ENCODE assay signal across 14 cellular contexts in the genomic region with DNA sequence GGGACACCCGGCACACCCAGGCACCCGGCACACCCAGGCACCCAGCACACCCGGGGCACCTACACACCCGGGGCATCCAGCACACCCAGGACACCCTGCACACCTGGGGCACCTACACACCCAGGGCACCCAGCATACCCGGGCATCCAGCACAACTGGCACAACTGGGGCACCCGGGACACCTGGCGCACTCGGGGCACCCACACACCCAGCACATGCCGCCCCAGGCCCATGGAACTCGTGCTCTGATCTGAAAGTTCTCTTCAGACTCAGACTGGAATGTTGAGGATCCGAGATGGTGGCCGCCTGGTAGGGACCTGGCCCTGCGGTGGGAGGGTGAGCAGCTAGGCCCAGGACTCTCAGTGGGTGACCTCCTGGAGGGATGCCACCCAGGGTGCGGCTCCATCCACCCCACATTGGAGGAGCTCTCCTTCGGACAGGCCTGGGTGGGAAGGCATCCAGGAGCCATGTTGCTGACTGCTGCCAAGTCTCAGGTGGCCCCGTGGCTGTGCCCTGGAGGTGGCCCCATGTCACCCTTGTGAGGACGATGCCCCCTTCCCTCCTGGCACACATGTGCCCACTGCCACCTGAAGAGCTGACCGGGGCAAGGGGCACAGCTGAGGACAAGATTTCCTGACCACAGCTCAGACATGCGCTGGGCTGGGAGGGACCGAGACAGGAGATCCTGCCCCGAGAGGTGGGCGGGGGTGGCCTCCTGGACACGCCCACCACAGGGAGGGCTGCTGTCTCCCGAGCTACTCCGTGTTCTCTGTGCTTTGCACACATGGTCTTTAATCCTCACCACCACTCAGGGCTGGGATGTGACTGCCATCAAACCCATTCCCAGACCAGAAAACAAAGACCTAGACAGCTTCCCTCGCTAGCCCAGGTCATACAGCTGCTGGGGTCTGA. TPM values are rescaled to one million over a fixed set of nuclear protein-coding genes. Genes with fewer than 3 reads are reported as not detected.
A peak's percentile ranks its signal among the peaks of the same experiment; 100 is the strongest.
DNase-seq lines count a peak whose midpoint lies in the region; ATAC-seq, FAIRE-seq and TF ChIP-seq lines count a peak whose summit lies in the region.
"Had no signal": no experiment of that assay in that cellular context is flagged by ENCODE, and none has a peak within 500 bp of the region (broad histone marks: within the 10 kb centered on the region; RNA-seq: fewer than 3 reads in every experiment).

No MANE protein-coding gene starts in this region.

- H3K27ac Mint-ChIP-seq in T-cell = peak overlapping the region in 1 of 2 donors; percentile 92
- H3K27ac Mint-ChIP-seq in stimulated activated naive CD8-positive, alpha-beta T cell treated with anti-CD3 and anti-CD28 coated beads, Interleukin-15, amount 100 ng/mL, for 72 hours = peak overlapping the region in 1 of 2 donors; percentile 83

- in situ Hi-C loops in HepG2 (cut with HindIII; ENCODE audit: extremely low pct_ligation_motif_present, low pct_unique_long_range_greater_than_20kb) = no loop called here

- H4K20me1 ChIP-seq in HepG2 (ENCODE audit: insufficient read depth, low read length) = no peaks in the 10 kb centered on the region

- no peaks in the 10 kb centered on the region for H3K79me2 ChIP-seq in HepG2 (ENCODE audit: insufficient read depth, low read length)

- POLR2A ChIA-PET in HepG2 (lab: Yijun Ruan, JAX) (no interaction called here), T-cell (lab: Charles Lee) (no interaction called here)

- no peaks in the 10 kb centered on the region for H3K27me3 Mint-ChIP-seq in T-cell
- no peaks in the 10 kb centered on the region for H3K27me3 Mint-ChIP-seq in stimulated activated naive CD8-positive, alpha-beta T cell treated with anti-CD3 and anti-CD28 coated beads, Interleukin-15, amount 100 ng/mL, for 72 hours

- no peak overlapping the region for H3K27ac ChIP-seq in HepG2 (ENCODE audit: extremely low read length, insufficient read depth, low read length)
- H3K27ac ChIP-seq in right lobe of liver = no peak overlapping the region
- H3K27ac ChIP-seq in lower lobe of right lung = no peak overlapping the region

- CTCF ChIA-PET in HepG2 (lab: Yijun Ruan, JAX; ENCODE audit: low intra/inter-chr PET ratio, low total read pairs) = no interaction called here
- CTCF ChIA-PET in T-cell (lab: Charles Lee) = interaction anchor here in 1 of 2 donors (0.5 kb wide), 1 partner anchor 1051 kb away, joined by 4 read pairs; no protein-coding TSS in a partner anchor

- no peaks in the 10 kb centered on the region for H3K9me3 Mint-ChIP-seq in T-cell
- no peaks in the 10 kb centered on the region for H3K9me3 Mint-ChIP-seq in stimulated activated naive CD8-positive, alpha-beta T cell treated with anti-CD3 and anti-CD28 coated beads, Interleukin-15, amount 100 ng/mL, for 72 hours

- H3K4me3 ChIP-seq in HepG2 (replicated peaks in 1 of 3; ENCODE audit: insufficient read depth in 1 of 3, low read depth in 2 of 3, low read length in 3 of 3) (peak overlapping the region in 1 of 3 experiments; percentile 53; a peak in 1 of 6 replicates), right lobe of liver (no peak overlapping the region), lower lobe of right lung (no peak overlapping the region)

- H3K4me3 Mint-ChIP-seq in T-cell = peak overlapping the region in 2 of 3 donors; percentile 9 to 67
- peak overlapping the region in 1 of 2 donors; percentile 78 for H3K4me3 Mint-ChIP-seq in stimulated activated naive CD8-positive, alpha-beta T cell treated with anti-CD3 and anti-CD28 coated beads, Interleukin-15, amount 100 ng/mL, for 72 hours

- peaks cover 14 to 20% (median 17%) of the 10 kb centered on the region in 3 donors for H3K4me1 Mint-ChIP-seq in T-cell
- peaks cover 28% of the 10 kb centered on the region for H3K4me1 Mint-ChIP-seq in stimulated activated naive CD8-positive, alpha-beta T cell treated with anti-CD3 and anti-CD28 coated beads, Interleukin-15, amount 100 ng/mL, for 72 hours

- peaks cover 7% of the 10 kb centered on the region for H3K36me3 Mint-ChIP-seq in T-cell

- TF ChIP-seq CTCF in HepG2 (CRISPR knock-in tag; IDR thresholded peaks at IDR 0.05) = no peak
- no peak for TF ChIP-seq CTCF in right lobe of liver (IDR thresholded peaks at IDR 0.05)
- no peak for TF ChIP-seq CTCF in lower lobe of right lung (IDR thresholded peaks at IDR 0.05)

- H3K4me1 ChIP-seq in HepG2 (ENCODE audit: insufficient read depth, low read length) (peaks cover 56% of the 10 kb centered on the region), right lobe of liver (peaks cover 0 to 4% (median 0%) of the 10 kb centered on the region in 4 donors), lower lobe of right lung (no peaks in the 10 kb centered on the region)
- H3K4me1 ChIP-seq: BE2C had no signal

- DNase-seq in HepG2 (ENCODE audit: low spot score) (no peak), right lobe of liver (no peak), T-cell (no peak), lower lobe of right lung (no peak), LoVo (ENCODE audit: low spot score) (no peak)
- DNase-seq in stimulated activated naive CD8-positive, alpha-beta T cell treated with anti-CD3 and anti-CD28 coated beads, Interleukin-15, amount 100 ng/mL, for 72 hours = no peak
- DNase-seq: BE2C, GOT3, kidney glomerular epithelial cell, NCI-H1436, NCI-H510A had no signal

- peak overlapping the region; percentile 67 for H3K4me2 ChIP-seq in HepG2 (ENCODE audit: low read depth, low read length)

- TF ChIP-seq POLR2A in HepG2 (IDR thresholded peaks at IDR 0.05; ENCODE audit: insufficient read depth in 1 of 2, low read depth in 2 of 2, low read length in 2 of 2) (no peak), right lobe of liver (IDR thresholded peaks at IDR 0.05) (no peak)

- TF ChIP-seq RAD21 in HepG2 (CRISPR knock-in tag; IDR thresholded peaks at IDR 0.05) = no peak

- TF ChIP-seq EP300 in HepG2 (IDR thresholded peaks at IDR 0.05; ENCODE audit: low read depth in 2 of 2, low read length in 2 of 2) = no peak
- no peak for TF ChIP-seq EP300 in HepG2 (CRISPR knock-in tag; IDR thresholded peaks at IDR 0.05; ENCODE audit: borderline replicate concordance)

- H3K27me3 ChIP-seq in HepG2 (ENCODE audit: control insufficient read depth in 1 of 2, insufficient read depth in 2 of 2, low read length in 2 of 2) (peaks cover 1 to 17% of the 10 kb centered on the region in 2 experiments; a peak in 2 of 5 replicates), right lobe of liver (no peaks in the 10 kb centered on the region), lower lobe of right lung (ENCODE audit: low read depth) (no peaks in the 10 kb centered on the region)
- H3K27me3 ChIP-seq: BE2C had no signal

- BruUV-seq in HepG2 (replicated peaks; lab: Mats Ljungman, UMichigan) = no TSS peak

- H2AFZ ChIP-seq in HepG2 (ENCODE audit: low read length) = no peak overlapping the region

- intact Hi-C loops in HepG2 (cut with micrococcal nuclease; ENCODE audit: unreplicated experiment) = no loop called here
- intact Hi-C loops in right lobe of liver (cut with DNase I) = no loop called here
- intact Hi-C loops in lower lobe of right lung (cut with DNase I) = no loop called here

- ATAC-seq in HepG2 (peak; percentile 54), right lobe of liver (no peak), T-cell (replicated peaks in 1 of 4) (no peak), esophagus mucosa (peak; percentile 1), HG02763 (IDR thresholded peaks at IDR 0.05; ENCODE audit: unreplicated experiment) (no peak), lower lobe of right lung (no peak)
- ATAC-seq in stimulated activated naive CD8-positive, alpha-beta T cell treated with anti-CD3 and anti-CD28 coated beads, Interleukin-15, amount 100 ng/mL, for 72 hours = peak; percentile 37

- H3K9ac ChIP-seq in HepG2 (ENCODE audit: insufficient read depth, low read depth, low read length) = no peak overlapping the region

- FAIRE-seq in HepG2 (lab: Jason Lieb, UNC) = no peak
- FAIRE-seq: endometrium had no signal

- H3K36me3 ChIP-seq in HepG2 (replicated peaks in 1 of 2; ENCODE audit: control insufficient read depth in 1 of 2, insufficient read depth in 2 of 2, low read length in 2 of 2) (no peaks in the 10 kb centered on the region; a peak in 1 of 5 replicates), right lobe of liver (peaks cover 0 to 2% (median 0%) of the 10 kb centered on the region in 4 donors), lower lobe of right lung (peaks cover 13% of the 10 kb centered on the region)
- H3K36me3 ChIP-seq: BE2C had no signal

- H3K9me3 ChIP-seq in HepG2 (ENCODE audit: low read length) (no peaks in the 10 kb centered on the region), right lobe of liver (no peaks in the 10 kb centered on the region), lower lobe of right lung (no peaks in the 10 kb centered on the region)
- H3K9me3 ChIP-seq: BE2C had no signal

- WGBS in HepG2 (ENCODE audit: low lambda C conversion rate) = no CpG with 5 or more reads among the region's 26 CpGs
- WGBS in right lobe of liver (ENCODE audit: insufficient coverage, low coverage, low lambda C conversion rate, missing lambda C conversion rate) = no CpG with 5 or more reads among the region's 26 CpGs

RNA-seq across cellular contexts. Expression of gene UBE2G2, which starts 37.0 kb away (rescaled TPM):
- total RNA-seq in HepG2 (2016; rRNA removed; fragmentation: Illumina TruSeq; extraction: Trizol) (55.4 and 62.0 TPM in 2 replicates), right lobe of liver (10 to 100 TPM; 41.5 to 54.6 (median 49.9) TPM), T-cell (100 to 1,000 TPM; 124 to 157 (median 134) TPM), esophagus mucosa (35.8 TPM), lower lobe of right lung (76.9 TPM)
- 6.2 and 7.8 TPM in 2 replicates for total RNA-seq in HepG2 (2016; cell fraction: cytosol; rRNA removed; fragmentation: Illumina TruSeq; extraction: Trizol; ENCODE audit: low read depth)
- total RNA-seq in HepG2 (2016; cell fraction: insoluble cytoplasmic fraction; rRNA removed; fragmentation: Illumina TruSeq; extraction: Trizol) = 55.6 and 59.2 TPM in 2 replicates
- total RNA-seq in HepG2 (2016; cell fraction: membrane; rRNA removed; fragmentation: Illumina TruSeq; extraction: Trizol) = 24.1 and 25.4 TPM in 2 replicates
- 58.4 and 64.5 TPM in 2 replicates for total RNA-seq in HepG2 (2016; cell fraction: nucleus; rRNA removed; fragmentation: Illumina TruSeq; extraction: Trizol)
- polyA plus RNA-seq in HepG2 (2011; rRNA removed) = 92.0 and 106 TPM in 2 replicates
- polyA plus RNA-seq in HepG2 (2011; cell fraction: cytosol; rRNA removed) = 65.4 and 70.1 TPM in 2 replicates
- 159 and 211 TPM in 2 replicates for polyA plus RNA-seq in HepG2 (2011; cell fraction: nucleus; rRNA removed)
- polyA plus RNA-seq in HepG2 (2012) = 63.5 and 84.4 TPM in 2 replicates
- polyA plus RNA-seq in HepG2 (2016; cell fraction: cytosol; fragmentation: Illumina TruSeq; extraction: Trizol; ENCODE audit: low read depth) = 6.2 and 8.1 TPM in 2 replicates
- 70.2 and 76.6 TPM in 2 replicates for polyA plus RNA-seq in HepG2 (2016; cell fraction: insoluble cytoplasmic fraction; fragmentation: Illumina TruSeq; extraction: Trizol; ENCODE audit: low read depth)
- polyA plus RNA-seq in HepG2 (2016; cell fraction: membrane; fragmentation: Illumina TruSeq; extraction: Trizol; ENCODE audit: low read depth) = 18.6 and 20.2 TPM in 2 replicates
- 135 and 144 TPM in 2 replicates for polyA plus RNA-seq in HepG2 (2016; cell fraction: nucleus; fragmentation: Illumina TruSeq; extraction: Trizol; ENCODE audit: insufficient read depth, low read depth)
- 53.7 and 134 TPM in 2 replicates for polyA minus RNA-seq in HepG2 (2011; rRNA and poly(A)+ RNA removed; ENCODE audit: low replicate concordance)
- polyA minus RNA-seq in HepG2 (2011; cell fraction: cytosol; rRNA and poly(A)+ RNA removed) = 25.8 and 27.2 TPM in 2 replicates
- polyA minus RNA-seq in HepG2 (2011; cell fraction: nucleus; rRNA and poly(A)+ RNA removed) = 110 and 138 TPM in 2 replicates

RNA-seq across cellular contexts. Expression of gene TSPEAR, which starts 53.2 kb away (rescaled TPM):
- 0.07 and 0.18 TPM in 2 replicates for total RNA-seq in HepG2 (2016; rRNA removed; fragmentation: Illumina TruSeq; extraction: Trizol)
- 0.09 TPM in 1 of 2 replicates, not detected in the other for total RNA-seq in HepG2 (2016; cell fraction: cytosol; rRNA removed; fragmentation: Illumina TruSeq; extraction: Trizol; ENCODE audit: low read depth)
- 0.10 and 0.19 TPM in 2 replicates for total RNA-seq in HepG2 (2016; cell fraction: insoluble cytoplasmic fraction; rRNA removed; fragmentation: Illumina TruSeq; extraction: Trizol)
- total RNA-seq in HepG2 (2016; cell fraction: membrane; rRNA removed; fragmentation: Illumina TruSeq; extraction: Trizol) = 0.24 and 0.28 TPM in 2 replicates
- 0.16 TPM in 1 of 2 replicates, not detected in the other for total RNA-seq in HepG2 (2016; cell fraction: nucleus; rRNA removed; fragmentation: Illumina TruSeq; extraction: Trizol)
- polyA plus RNA-seq in HepG2 (2011; rRNA removed) = 0.32 and 0.33 TPM in 2 replicates
- 0.28 and 0.32 TPM in 2 replicates for polyA plus RNA-seq in HepG2 (2011; cell fraction: cytosol; rRNA removed)
- polyA plus RNA-seq in HepG2 (2011; cell fraction: nucleus; rRNA removed) = 0.59 and 0.71 TPM in 2 replicates
- 0.63 and 0.68 TPM in 2 replicates for polyA plus RNA-seq in HepG2 (2012)
- 0.10 and 0.12 TPM in 2 replicates for polyA plus RNA-seq in HepG2 (2016; cell fraction: cytosol; fragmentation: Illumina TruSeq; extraction: Trizol; ENCODE audit: low read depth)
- polyA plus RNA-seq in HepG2 (2016; cell fraction: insoluble cytoplasmic fraction; fragmentation: Illumina TruSeq; extraction: Trizol; ENCODE audit: low read depth) = 0.19 and 0.25 TPM in 2 replicates
- 0.31 and 0.42 TPM in 2 replicates for polyA plus RNA-seq in HepG2 (2016; cell fraction: membrane; fragmentation: Illumina TruSeq; extraction: Trizol; ENCODE audit: low read depth)
- 0.11 TPM in 1 of 2 replicates, not detected in the other for polyA plus RNA-seq in HepG2 (2016; cell fraction: nucleus; fragmentation: Illumina TruSeq; extraction: Trizol; ENCODE audit: insufficient read depth, low read depth)
- 0.82 TPM in 1 of 2 replicates, not detected in the other for polyA minus RNA-seq in HepG2 (2011; rRNA and poly(A)+ RNA removed; ENCODE audit: low replicate concordance)
- 0.18 and 0.20 TPM in 2 replicates for polyA minus RNA-seq in HepG2 (2011; cell fraction: cytosol; rRNA and poly(A)+ RNA removed)
- polyA minus RNA-seq in HepG2 (2011; cell fraction: nucleus; rRNA and poly(A)+ RNA removed) = 0.26 and 0.37 TPM in 2 replicates
- not detected for total RNA-seq in right lobe of liver
- total RNA-seq in T-cell = not detected
- 0.08 TPM for total RNA-seq in esophagus mucosa
- total RNA-seq in lower lobe of right lung = 0.27 TPM

RNA-seq across cellular contexts. Expression of gene SUMO3, which starts 53.3 kb away (rescaled TPM):
- total RNA-seq in HepG2 (2016; rRNA removed; fragmentation: Illumina TruSeq; extraction: Trizol) (92.4 and 111 TPM in 2 replicates), right lobe of liver (10 to 100 TPM; 33.4 to 41.2 (median 36.6) TPM), T-cell (10 to 100 TPM; 49.1 to 77.1 (median 53.7) TPM), esophagus mucosa (51.9 TPM), lower lobe of right lung (88.2 TPM)
- total RNA-seq in HepG2 (2016; cell fraction: cytosol; rRNA removed; fragmentation: Illumina TruSeq; extraction: Trizol; ENCODE audit: low read depth) = 75.4 and 89.7 TPM in 2 replicates
- total RNA-seq in HepG2 (2016; cell fraction: insoluble cytoplasmic fraction; rRNA removed; fragmentation: Illumina TruSeq; extraction: Trizol) = 95.7 and 103 TPM in 2 replicates
- total RNA-seq in HepG2 (2016; cell fraction: membrane; rRNA removed; fragmentation: Illumina TruSeq; extraction: Trizol) = 169 and 187 TPM in 2 replicates
- total RNA-seq in HepG2 (2016; cell fraction: nucleus; rRNA removed; fragmentation: Illumina TruSeq; extraction: Trizol) = 37.2 and 43.4 TPM in 2 replicates
- 46.6 and 51.4 TPM in 2 replicates for polyA plus RNA-seq in HepG2 (2011; rRNA removed)
- 69.8 and 78.7 TPM in 2 replicates for polyA plus RNA-seq in HepG2 (2011; cell fraction: cytosol; rRNA removed)
- polyA plus RNA-seq in HepG2 (2011; cell fraction: nucleus; rRNA removed) = 23.1 and 24.9 TPM in 2 replicates
- 80.3 and 83.9 TPM in 2 replicates for polyA plus RNA-seq in HepG2 (2012)
- 129 and 158 TPM in 2 replicates for polyA plus RNA-seq in HepG2 (2016; cell fraction: cytosol; fragmentation: Illumina TruSeq; extraction: Trizol; ENCODE audit: low read depth)
- polyA plus RNA-seq in HepG2 (2016; cell fraction: insoluble cytoplasmic fraction; fragmentation: Illumina TruSeq; extraction: Trizol; ENCODE audit: low read depth) = 154 and 159 TPM in 2 replicates
- polyA plus RNA-seq in HepG2 (2016; cell fraction: membrane; fragmentation: Illumina TruSeq; extraction: Trizol; ENCODE audit: low read depth) = 228 and 251 TPM in 2 replicates
- polyA plus RNA-seq in HepG2 (2016; cell fraction: nucleus; fragmentation: Illumina TruSeq; extraction: Trizol; ENCODE audit: insufficient read depth, low read depth) = 69.6 and 74.5 TPM in 2 replicates
- 52.3 and 76.3 TPM in 2 replicates for polyA minus RNA-seq in HepG2 (2011; rRNA and poly(A)+ RNA removed; ENCODE audit: low replicate concordance)
- polyA minus RNA-seq in HepG2 (2011; cell fraction: cytosol; rRNA and poly(A)+ RNA removed) = 36.4 and 40.4 TPM in 2 replicates
- polyA minus RNA-seq in HepG2 (2011; cell fraction: nucleus; rRNA and poly(A)+ RNA removed) = 19.8 and 23.2 TPM in 2 replicates

Comparison
In these comparisons a context has a peak if more than half of its experiments do, and no peak if none do; other contexts are left out.
1. ATAC-seq: peak in HepG2 (single experiment), esophagus mucosa (single experiment) and stimulated activated naive CD8-positive, alpha-beta T cell treated with anti-CD3 and anti-CD28 coated beads, Interleukin-15, amount 100 ng/mL, for 72 hours (single experiment); none in right lobe of liver (0 of 4), T-cell (0 of 4), HG02763 (single experiment) and lower lobe of right lung (0 of 2).